In the genomic region with DNA sequence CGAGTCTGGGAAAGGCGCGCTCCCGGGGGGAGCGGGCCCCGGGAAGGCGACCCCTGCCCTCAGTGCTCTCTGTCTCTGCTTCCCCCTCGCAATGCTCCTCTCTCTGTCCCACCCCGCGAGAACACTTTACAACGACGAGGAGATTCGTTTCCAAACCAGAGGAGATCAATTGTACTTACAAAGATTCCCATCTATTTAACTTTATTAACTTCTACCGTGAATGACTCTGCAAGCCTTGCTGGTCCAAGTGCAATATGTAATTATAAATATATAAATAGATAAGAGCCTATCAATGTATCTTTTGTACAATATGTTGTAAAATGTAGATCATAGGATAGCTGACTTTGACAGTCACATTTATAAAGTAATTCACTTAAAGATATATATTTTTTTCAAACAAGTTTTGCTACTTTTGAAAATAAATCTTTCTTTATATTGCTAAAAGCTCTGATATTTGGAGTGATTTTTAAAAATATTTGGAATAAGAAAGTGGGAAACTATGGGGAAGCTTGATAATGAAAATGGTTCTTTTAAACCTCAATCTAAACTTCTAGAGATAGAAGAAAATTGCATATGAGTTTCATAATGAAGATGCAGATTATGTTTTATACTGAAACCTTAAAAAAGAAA, we compare ENCODE assay signal across 11 cellular contexts. TPM values are rescaled to one million over a fixed set of nuclear protein-coding genes. Genes with fewer than 3 reads are reported as not detected.
A peak's percentile ranks its signal among the peaks of the same experiment; 100 is the strongest.
DNase-seq lines count a peak whose midpoint lies in the region; ATAC-seq and TF ChIP-seq lines count a peak whose summit lies in the region.
"Had no signal": no experiment of that assay in that cellular context is flagged by ENCODE, and none has a peak within 500 bp of the region (broad histone marks: within the 10 kb centered on the region; RNA-seq: fewer than 3 reads in every experiment).

No MANE protein-coding gene starts in this region.

- H3K9me3 ChIP-seq in AG04450 (ENCODE audit: control insufficient read depth, insufficient read depth, low read length), result peaks cover 7% of the 10 kb centered on the region; the same call in 1 of the 2 replicates
- no peaks in the 10 kb centered on the region for H3K9me3 ChIP-seq in MG63
- H3K9me3 ChIP-seq in esophagus (ENCODE audit: control insufficient read depth in 2 of 2, insufficient read depth in 1 of 2, low read depth in 1 of 2, low read length in 1 of 2), result peaks cover 0 to 8% of the 10 kb centered on the region in 2 donors
- no peaks in the 10 kb centered on the region for H3K9me3 ChIP-seq in neural cell (ENCODE audit: low read length)
- H3K9me3 ChIP-seq: thyroid gland had no signal

- no peak for ATAC-seq in HG03342 (IDR thresholded peaks at IDR 0.05; ENCODE audit: unreplicated experiment)

- no peak overlapping the region for H2AFZ ChIP-seq in neural cell (ENCODE audit: low read depth, low read length)

- WGBS in esophagus, 2 donors, result 3 to 5% methylated on average over 14 of the region's 14 CpGs

- no peaks in the 10 kb centered on the region for H3F3A ChIP-seq in neural cell (ENCODE audit: insufficient read depth, low read length, poor library complexity, severe bottlenecking)

- POLR2A ChIA-PET in AG04450 (lab: Yijun Ruan, JAX), result interaction anchor here (0.6 to 5.0 kb wide), 13 partner anchors 15 to 340 kb away, joined by 3 to 63 read pairs (median 5); no protein-coding TSS in a partner anchor

- no peaks in the 10 kb centered on the region for H3K27me3 ChIP-seq in AG04450 (ENCODE audit: control insufficient read depth, insufficient read depth, low read length)
- no peaks in the 10 kb centered on the region for H3K27me3 ChIP-seq in MG63
- H3K27me3 ChIP-seq in esophagus (ENCODE audit: control insufficient read depth in 1 of 2, insufficient read depth in 2 of 2, low read length in 2 of 2), result peaks cover 0 to 30% of the 10 kb centered on the region in 2 donors
- peaks cover 100% of the 10 kb centered on the region for H3K27me3 ChIP-seq in neural cell (ENCODE audit: insufficient read depth, low read depth, low read length)

- no peaks in the 10 kb centered on the region for H3K9me2 ChIP-seq in neural cell (ENCODE audit: insufficient read depth, low read length)

- H3K27ac ChIP-seq in AG04450 (ENCODE audit: low read depth, low read length) (peak overlapping the region; percentile 75), esophagus (ENCODE audit: low read depth in 2 of 2, low read length in 1 of 2) (peak overlapping the region; percentile 76 to 82), neural cell (ENCODE audit: low read length) (no peak overlapping the region)
- H3K27ac ChIP-seq: thyroid gland had no signal

- H3K4me1 ChIP-seq in esophagus (ENCODE audit: control insufficient read depth in 2 of 2, insufficient read depth in 2 of 2, low read length in 1 of 2), result peaks cover 0 to 4% of the 10 kb centered on the region in 2 donors

- no peak overlapping the region for H3K9ac ChIP-seq in neural cell (ENCODE audit: low read length)

- TF ChIP-seq RAD21 in neural cell (conservative IDR thresholded peaks at IDR 0.05), result no peak

- H3K4me3 ChIP-seq in AG04450 (ENCODE audit: low read depth, low read length) (peak overlapping the region; percentile 98), MG63 (peak overlapping the region; percentile 80), esophagus (ENCODE audit: low read depth in 1 of 2, low read length in 2 of 2) (peak overlapping the region; percentile 22 to 40), neural cell (ENCODE audit: low read length) (peak overlapping the region; percentile 15)

- TF ChIP-seq CTCF in AG04450 (IDR thresholded peaks at IDR 0.05; ENCODE audit: low read depth, low read length) (no peak), neural cell (IDR thresholded peaks at IDR 0.05; ENCODE audit: poor library complexity, severe bottlenecking) (no peak)

- H3K36me3 ChIP-seq in MG63, result peaks cover 76% of the 10 kb centered on the region
- H3K36me3 ChIP-seq in esophagus (ENCODE audit: control insufficient read depth in 2 of 2, insufficient read depth in 2 of 2, low read length in 1 of 2), result no peaks in the 10 kb centered on the region
- H3K36me3 ChIP-seq in neural cell (ENCODE audit: insufficient read depth, low read length), result no peaks in the 10 kb centered on the region
- H3K36me3 ChIP-seq: thyroid gland had no signal

- no peak for TF ChIP-seq EP300 in neural cell (conservative IDR thresholded peaks at IDR 0.05; ENCODE audit: poor library complexity, severe bottlenecking)

- CTCF ChIA-PET in AG04450 (lab: Charles Lee), result interaction anchor here (2.7 to 4.9 kb wide), 2 partner anchors 25 to 323 kb away, joined by 11 to 36 read pairs; no protein-coding TSS in a partner anchor

- DNase-seq in AG04450 (ENCODE audit: low read depth, low spot score) (no peak), MG63 (no peak), NCI-H2196 (lab: John Stamatoyannopoulos, UW; ENCODE audit: unreplicated experiment) (no peak), DMS114 treated with DMSO at 0.1 percent for 48 hours (lab: John Stamatoyannopoulos, UW; ENCODE audit: unreplicated experiment) (no peak)
- DNase-seq in central memory CD4-positive, alpha-beta T cell, result no peak
- DNase-seq: cortex of kidney, occipital lobe had no signal

- no peak overlapping the region for H3K4me2 ChIP-seq in neural cell (ENCODE audit: low read length)

- no peaks in the 10 kb centered on the region for H3K79me2 ChIP-seq in neural cell (replicated peaks; ENCODE audit: insufficient read depth, low read length)

- no peaks in the 10 kb centered on the region for H4K20me1 ChIP-seq in neural cell (ENCODE audit: insufficient read depth)

TF ChIP-seq in neural cell, 6 proteins besides CTCF, POLR2A, EP300 and RAD21:
- no peak for TF ChIP-seq MXI1 (conservative IDR thresholded peaks at IDR 0.05; ENCODE audit: poor library complexity, severe bottlenecking)
- TF ChIP-seq POLR2AphosphoS5 (IDR thresholded peaks at IDR 0.05), result no peak
- TF ChIP-seq, protein P1, sequence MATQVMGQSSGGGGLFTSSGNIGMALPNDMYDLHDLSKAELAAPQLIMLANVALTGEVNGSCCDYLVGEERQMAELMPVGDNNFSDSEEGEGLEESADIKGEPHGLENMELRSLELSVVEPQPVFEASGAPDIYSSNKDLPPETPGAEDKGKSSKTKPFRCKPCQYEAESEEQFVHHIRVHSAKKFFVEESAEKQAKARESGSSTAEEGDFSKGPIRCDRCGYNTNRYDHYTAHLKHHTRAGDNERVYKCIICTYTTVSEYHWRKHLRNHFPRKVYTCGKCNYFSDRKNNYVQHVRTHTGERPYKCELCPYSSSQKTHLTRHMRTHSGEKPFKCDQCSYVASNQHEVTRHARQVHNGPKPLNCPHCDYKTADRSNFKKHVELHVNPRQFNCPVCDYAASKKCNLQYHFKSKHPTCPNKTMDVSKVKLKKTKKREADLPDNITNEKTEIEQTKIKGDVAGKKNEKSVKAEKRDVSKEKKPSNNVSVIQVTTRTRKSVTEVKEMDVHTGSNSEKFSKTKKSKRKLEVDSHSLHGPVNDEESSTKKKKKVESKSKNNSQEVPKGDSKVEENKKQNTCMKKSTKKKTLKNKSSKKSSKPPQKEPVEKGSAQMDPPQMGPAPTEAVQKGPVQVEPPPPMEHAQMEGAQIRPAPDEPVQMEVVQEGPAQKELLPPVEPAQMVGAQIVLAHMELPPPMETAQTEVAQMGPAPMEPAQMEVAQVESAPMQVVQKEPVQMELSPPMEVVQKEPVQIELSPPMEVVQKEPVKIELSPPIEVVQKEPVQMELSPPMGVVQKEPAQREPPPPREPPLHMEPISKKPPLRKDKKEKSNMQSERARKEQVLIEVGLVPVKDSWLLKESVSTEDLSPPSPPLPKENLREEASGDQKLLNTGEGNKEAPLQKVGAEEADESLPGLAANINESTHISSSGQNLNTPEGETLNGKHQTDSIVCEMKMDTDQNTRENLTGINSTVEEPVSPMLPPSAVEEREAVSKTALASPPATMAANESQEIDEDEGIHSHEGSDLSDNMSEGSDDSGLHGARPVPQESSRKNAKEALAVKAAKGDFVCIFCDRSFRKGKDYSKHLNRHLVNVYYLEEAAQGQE (IDR thresholded peaks at IDR 0.05; ENCODE audit: borderline replicate concordance), result no peak
- no peak for TF ChIP-seq EZH2 (IDR thresholded peaks at IDR 0.05; ENCODE audit: borderline replicate concordance, insufficient read depth, low read length, poor library complexity, severe bottlenecking)
- no peak for TF ChIP-seq SMC3 (conservative IDR thresholded peaks at IDR 0.05; ENCODE audit: poor library complexity)
TF ChIP-seq in neural cell: peak in this region for 0.

RNA-seq across cellular contexts. Expression of a gene that starts 3.0 kb away (rescaled TPM):
- polyA plus RNA-seq in AG04450 (2011; rRNA removed), result 30.7 and 32.2 TPM in 2 replicates
- polyA minus RNA-seq in AG04450 (2011; rRNA and poly(A)+ RNA removed), result 38.5 and 49.9 TPM in 2 replicates
- total RNA-seq in MG63 (2014; rRNA removed; shearing (Covaris generic); ENCODE audit: low replicate concordance), result 20.4 and 33.2 TPM in 2 replicates
- 1 to 10 TPM; 1.2 to 1.9 TPM for polyA plus RNA-seq in esophagus
- not detected in 2 replicates for polyA plus RNA-seq in neural cell
- not detected in 2 replicates for polyA minus RNA-seq in neural cell
- total RNA-seq: occipital lobe had no signal

Comparison
In these comparisons a context has a peak if more than half of its experiments do, and no peak if none do; other contexts are left out.
1. H3K4me3 ChIP-seq: peak in every context shown above with its lines; median percentile 98 in AG04450; 80 in MG63; 31 in esophagus; 15 in neural cell.
2. RNA of a gene that starts 3.0 kb away (polyA plus RNA-seq): 30.7 to 32.2 TPM in AG04450; 1.2 to 1.9 TPM in esophagus and not detected in neural cell; every median in the first group is over 10 times any median in the second.